ENCODE assay signal across 1 cellular context in the genomic region with DNA sequence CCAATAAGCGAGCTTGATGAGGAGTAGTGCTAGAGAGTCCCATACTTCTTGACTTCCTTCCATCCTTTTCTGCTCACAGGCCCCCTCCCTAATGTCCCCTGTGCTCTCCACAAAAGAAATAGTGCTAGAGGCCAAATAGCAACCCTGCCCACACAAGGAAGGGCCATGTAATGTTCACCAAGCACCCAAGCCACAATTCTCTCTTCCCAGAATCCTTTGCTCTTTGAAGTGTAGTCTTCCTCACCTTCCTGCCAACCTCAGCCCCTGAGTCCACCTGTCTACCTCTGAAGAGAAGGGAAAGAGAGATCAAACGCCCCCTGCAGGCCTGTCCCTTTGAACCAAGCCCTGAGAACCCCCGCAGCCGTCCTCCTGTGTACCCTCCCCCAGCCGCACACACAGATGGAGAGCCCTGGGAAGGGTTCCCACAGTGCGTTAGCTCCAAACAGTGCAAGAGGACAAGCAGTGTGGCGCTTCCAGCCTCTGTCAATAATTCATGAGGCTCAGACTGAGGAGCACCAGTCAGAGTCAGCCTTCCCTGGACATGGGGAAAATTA.
TF ChIP-seq lines count a peak whose summit lies in the region.

No MANE protein-coding gene starts in this region.

TF ChIP-seq in WTC11, 78 proteins besides CTCF, POLR2A, EP300 and RAD21 (continued from another document):
- TF ChIP-seq, protein P1, sequence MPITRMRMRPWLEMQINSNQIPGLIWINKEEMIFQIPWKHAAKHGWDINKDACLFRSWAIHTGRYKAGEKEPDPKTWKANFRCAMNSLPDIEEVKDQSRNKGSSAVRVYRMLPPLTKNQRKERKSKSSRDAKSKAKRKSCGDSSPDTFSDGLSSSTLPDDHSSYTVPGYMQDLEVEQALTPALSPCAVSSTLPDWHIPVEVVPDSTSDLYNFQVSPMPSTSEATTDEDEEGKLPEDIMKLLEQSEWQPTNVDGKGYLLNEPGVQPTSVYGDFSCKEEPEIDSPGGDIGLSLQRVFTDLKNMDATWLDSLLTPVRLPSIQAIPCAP (CRISPR knock-in tag; IDR thresholded peaks at IDR 0.05): no peak
- TF ChIP-seq, protein P2, sequence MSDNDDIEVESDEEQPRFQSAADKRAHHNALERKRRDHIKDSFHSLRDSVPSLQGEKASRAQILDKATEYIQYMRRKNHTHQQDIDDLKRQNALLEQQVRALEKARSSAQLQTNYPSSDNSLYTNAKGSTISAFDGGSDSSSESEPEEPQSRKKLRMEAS (CRISPR knock-in tag; IDR thresholded peaks at IDR 0.05): no peak
- TF ChIP-seq FOXP1 (CRISPR knock-in tag; IDR thresholded peaks at IDR 0.05; ENCODE audit: borderline replicate concordance): no peak
